ENCODE assay signal across 8 cellular contexts in the genomic region with DNA sequence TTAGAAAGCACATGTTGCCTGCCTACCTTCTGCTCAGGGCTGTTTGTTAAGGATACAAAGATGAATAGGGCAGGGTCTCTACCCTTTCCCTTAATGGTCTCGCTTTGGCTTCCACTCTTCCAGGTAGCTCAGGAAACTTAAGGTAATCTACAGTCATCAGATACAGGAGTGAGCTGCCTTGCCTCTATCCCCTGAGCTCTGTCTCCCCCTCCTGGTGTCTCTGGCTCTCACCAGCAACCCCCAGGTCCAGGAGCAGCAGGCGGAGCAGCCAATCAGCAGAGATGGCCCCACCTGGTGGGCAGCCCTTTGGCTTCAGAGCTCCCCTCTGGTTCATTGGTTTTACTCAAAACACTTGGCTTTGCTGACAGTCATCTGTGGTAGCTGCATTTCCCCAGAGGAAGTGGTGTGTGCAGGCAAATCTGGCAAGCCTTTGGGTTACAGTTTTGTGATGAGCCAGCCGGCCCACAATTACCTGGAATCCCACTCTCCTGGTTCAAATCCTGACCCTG. TPM values are rescaled to one million over a fixed set of nuclear protein-coding genes. Genes with fewer than 3 reads are reported as not detected.
DNase-seq lines count a peak whose midpoint lies in the region; ATAC-seq, FAIRE-seq and TF ChIP-seq lines count a peak whose summit lies in the region.

No MANE protein-coding gene starts in this region.

- H3K4me1 ChIP-seq in heart right ventricle, result peaks cover 0 to 13% (median 0%) of the 10 kb centered on the region in 9 donors

- POLR2A ChIA-PET in activated naive CD8-positive, alpha-beta T cell treated with anti-CD3 and anti-CD28 coated beads, Interleukin-2, amount 10 ng/mL, durations not matched to agents 7 days and 5 days (lab: Charles Lee), result interaction anchor here (0.9 to 1.2 kb wide), 6 partner anchors 98 to 180 kb away, joined by 3 to 9 read pairs (median 4); a partner anchor contains a TSS

- H3K27ac Mint-ChIP-seq in activated naive CD8-positive, alpha-beta T cell treated with anti-CD3 and anti-CD28 coated beads, Interleukin-2, amount 10 ng/mL, durations not matched to agents 7 days and 5 days, result no peak overlapping the region

- H3K27ac ChIP-seq in heart right ventricle, result no peak overlapping the region

- TF ChIP-seq CTCF in heart right ventricle (IDR thresholded peaks at IDR 0.05), result peak; percentile 76 to 96 (median 93)

- no peaks in the 10 kb centered on the region for H3K9me3 ChIP-seq in heart right ventricle

- no peak overlapping the region for H3K4me3 ChIP-seq in heart right ventricle

- no peak overlapping the region for H3K4me3 Mint-ChIP-seq in activated naive CD8-positive, alpha-beta T cell treated with anti-CD3 and anti-CD28 coated beads, Interleukin-2, amount 10 ng/mL, durations not matched to agents 7 days and 5 days

- ATAC-seq in HG02759 (IDR thresholded peaks at IDR 0.05; ENCODE audit: unreplicated experiment), result peak; percentile 99
- peak; percentile 96 for ATAC-seq in activated naive CD8-positive, alpha-beta T cell treated with anti-CD3 and anti-CD28 coated beads, Interleukin-2, amount 10 ng/mL, durations not matched to agents 7 days and 5 days (ENCODE audit: low read depth)
- peak; percentile 80 to 95 (median 92) for ATAC-seq in heart right ventricle

- H3K4me1 Mint-ChIP-seq in activated naive CD8-positive, alpha-beta T cell treated with anti-CD3 and anti-CD28 coated beads, Interleukin-2, amount 10 ng/mL, durations not matched to agents 7 days and 5 days, result peaks cover 30% of the 10 kb centered on the region

- H3K27me3 ChIP-seq in heart right ventricle, result no peaks in the 10 kb centered on the region

- no peaks in the 10 kb centered on the region for H3K36me3 ChIP-seq in heart right ventricle

- no peak for TF ChIP-seq POLR2A in GM12892 (IDR thresholded peaks at IDR 0.05; ENCODE audit: low read depth, low read length)

- intact Hi-C loops in heart right ventricle (cut with DNase I), result loop anchor here (1.0 to 5.0 kb wide), 12 partner anchors 80 to 181 kb away; a partner anchor contains a TSS

- no peaks in the 10 kb centered on the region for H3K9me3 Mint-ChIP-seq in activated naive CD8-positive, alpha-beta T cell treated with anti-CD3 and anti-CD28 coated beads, Interleukin-2, amount 10 ng/mL, durations not matched to agents 7 days and 5 days

- no peaks in the 10 kb centered on the region for H3K27me3 Mint-ChIP-seq in activated naive CD8-positive, alpha-beta T cell treated with anti-CD3 and anti-CD28 coated beads, Interleukin-2, amount 10 ng/mL, durations not matched to agents 7 days and 5 days

- FAIRE-seq in GM12892 (lab: Jason Lieb, UNC), result peak; percentile 97

- H3K36me3 Mint-ChIP-seq in activated naive CD8-positive, alpha-beta T cell treated with anti-CD3 and anti-CD28 coated beads, Interleukin-2, amount 10 ng/mL, durations not matched to agents 7 days and 5 days, result no peaks in the 10 kb centered on the region

- DNase-seq in GM12892 (ENCODE audit: insufficient read length), result peak; percentile 89
- peak; percentile 72 for DNase-seq in NCI-H1105 treated with DMSO at 0.1 percent for 48 hours (lab: John Stamatoyannopoulos, UW)
- DNase-seq in SW480 (ENCODE audit: low spot score), result peak; percentile 84
- peak; percentile 76 for DNase-seq in activated naive CD8-positive, alpha-beta T cell treated with anti-CD3 and anti-CD28 coated beads, Interleukin-2, amount 10 ng/mL, durations not matched to agents 7 days and 5 days
- DNase-seq in heart right ventricle, result peak; percentile 63 to 83
- peak; percentile 77 for DNase-seq in retina
- no peak for DNase-seq in mesenteric fat pad (ENCODE audit: low spot score)

- 11 to 19% methylated on average over 3 of the region's 3 CpGs for WGBS in heart right ventricle, 2 donors

RNA-seq across cellular contexts. Expression of a gene that starts 8.5 kb away (rescaled TPM):
- 0.11 TPM for polyA plus RNA-seq in GM12892 (2012; ENCODE audit: missing spikeins)
- 1 to 10 TPM in 1 of 2 experiments, under 1 TPM in 1; 0.94 to 1.9 TPM for total RNA-seq in activated naive CD8-positive, alpha-beta T cell treated with anti-CD3 and anti-CD28 coated beads, Interleukin-2, amount 10 ng/mL, durations not matched to agents 7 days and 5 days
- total RNA-seq in heart right ventricle (1 to 10 TPM in 6 of 10 donors, under 1 TPM in 4; 0.12 to 6.9 (median 1.3) TPM), mesenteric fat pad (0.42 TPM)
- polyA plus RNA-seq in heart right ventricle, result under 1 TPM; 0.13 to 0.15 TPM

RNA-seq across cellular contexts. Expression of a gene that starts 41.2 kb away (rescaled TPM):
- 9.3 TPM for polyA plus RNA-seq in GM12892 (2012; ENCODE audit: missing spikeins)
- total RNA-seq in activated naive CD8-positive, alpha-beta T cell treated with anti-CD3 and anti-CD28 coated beads, Interleukin-2, amount 10 ng/mL, durations not matched to agents 7 days and 5 days, result 1 to 10 TPM; 1.1 to 1.2 TPM
- total RNA-seq in heart right ventricle (not detected), mesenteric fat pad (not detected)
- not detected for polyA plus RNA-seq in heart right ventricle
